20 cellular contexts compared by ENCODE assay signal in the genomic region with DNA sequence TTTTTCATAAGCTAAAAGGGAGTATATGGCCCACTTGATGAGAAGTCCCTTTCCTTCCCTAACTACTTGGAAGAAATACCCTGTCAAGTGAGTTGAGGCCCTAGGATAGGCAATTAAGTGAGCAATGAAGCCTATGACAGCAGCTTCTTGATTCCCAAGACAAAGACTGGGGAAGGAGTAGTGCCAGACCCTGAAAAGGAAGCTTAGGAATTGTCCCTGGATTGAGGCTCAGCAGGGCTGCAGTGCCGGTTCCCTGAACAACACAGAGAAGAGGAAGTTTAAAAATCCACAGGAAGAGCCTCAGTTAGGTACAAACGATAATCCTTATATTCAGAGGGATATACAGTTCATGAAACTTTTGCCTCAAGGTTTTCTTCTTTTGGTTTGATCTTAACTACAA.
"Had no signal": no experiment of that assay in that cellular context is flagged by ENCODE, and none has a peak within 500 bp of the region (broad histone marks: within the 10 kb centered on the region; RNA-seq: fewer than 3 reads in every experiment).

No MANE protein-coding gene starts in this region.

- ATAC-seq: activated CD8-positive, alpha-beta T cell treated with anti-CD3 and anti-CD28 coated beads, Interleukin-2, amount 10 ng/mL, durations not matched to agents 7 days and 5 days; effector memory CD8-positive, alpha-beta T cell; stimulated activated naive CD8-positive, alpha-beta T cell treated with anti-CD3 and anti-CD28 coated beads, Interleukin-15, Interleukin-2, amounts not matched to agents 100 U/mL and 50 U/mL, for 24 hours; upper lobe of right lung had no signal

- H3K27ac ChIP-seq: left ventricle myocardium inferior, psoas muscle, SK-N-MC, suprapubic skin, upper lobe of right lung, WERI-Rb-1 had no signal

- H3K4me3 Mint-ChIP-seq: activated CD8-positive, alpha-beta T cell treated with anti-CD3 and anti-CD28 coated beads, Interleukin-2, amount 10 ng/mL, durations not matched to agents 7 days and 5 days; effector memory CD8-positive, alpha-beta T cell had no signal

- H3K4me3 ChIP-seq: left ventricle myocardium inferior, psoas muscle, SK-N-MC, suprapubic skin, upper lobe of right lung had no signal

- H3K27me3 ChIP-seq: suprapubic skin, upper lobe of right lung had no signal

- H3K36me3 ChIP-seq: left ventricle myocardium inferior, suprapubic skin, upper lobe of right lung, WERI-Rb-1 had no signal

- DNase-seq: activated CD4-positive, alpha-beta T cell treated with anti-CD3 and anti-CD28 coated beads for 48 hours; activated CD8-positive, alpha-beta memory T cell treated with anti-CD3 and anti-CD28 coated beads, Interleukin-2, amount 50 U/mL, for 48 hours; activated CD8-positive, alpha-beta T cell treated with anti-CD3 and anti-CD28 coated beads, Interleukin-2, amount 10 ng/mL, durations not matched to agents 7 days and 5 days; central memory CD4-positive, alpha-beta T cell; cortex of kidney; effector memory CD8-positive, alpha-beta T cell; erythroblast; glutamatergic neuron; left ventricle myocardium inferior; midbrain; nucleus accumbens; psoas muscle; stimulated activated CD4-positive, alpha-beta T cell treated with anti-CD3 and anti-CD28 coated beads, Interleukin-2, amount 100 ng/mL, for 48 hours; stimulated activated CD8-positive, alpha-beta memory T cell treated with anti-CD3 and anti-CD28 coated beads, Interleukin-4, amount 100 ng/mL, for 48 hours; stimulated activated naive CD8-positive, alpha-beta T cell treated with anti-CD3 and anti-CD28 coated beads, Interleukin-15, Interleukin-2, amounts not matched to agents 100 U/mL and 50 U/mL, for 24 hours; T-helper 1 cell; upper lobe of right lung; WERI-Rb-1 had no signal

- H3K4me1 ChIP-seq: left ventricle myocardium inferior, psoas muscle, suprapubic skin, upper lobe of right lung had no signal

- H3K9me3 ChIP-seq: left ventricle myocardium inferior, psoas muscle, suprapubic skin, upper lobe of right lung had no signal

- H3K9me3 Mint-ChIP-seq: effector memory CD8-positive, alpha-beta T cell had no signal

- H3K27ac Mint-ChIP-seq: activated CD8-positive, alpha-beta T cell treated with anti-CD3 and anti-CD28 coated beads, Interleukin-2, amount 10 ng/mL, durations not matched to agents 7 days and 5 days; effector memory CD8-positive, alpha-beta T cell had no signal
